Comparison of ENCODE assay signal across 8 cellular contexts in genomic region chr1:18951818-18952391, GRCh38. TPM values are rescaled to one million over a fixed set of nuclear protein-coding genes. Genes with fewer than 3 reads are reported as not detected.
DNase-seq lines count a peak whose midpoint lies in the region; ATAC-seq and TF ChIP-seq lines count a peak whose summit lies in the region.

No MANE protein-coding gene starts in this region.

- H3K27ac ChIP-seq in dorsolateral prefrontal cortex = peak overlapping the region in 52 of 59 donors; percentile 26 to 99 (median 87)

- intact Hi-C loops in activated CD4-positive, alpha-beta T cell treated with anti-CD3 and anti-CD28 coated beads for 36 hours (cut with DNase I, micrococcal nuclease) = loop anchor here (1.0 to 10.0 kb wide), 9 partner anchors 26 to 1515 kb away; partner anchors contain the start of genes ALDH4A1 (in 1 of the 2), CAPZB (in 1 of the 2) and RCC2 (in 1 of the 2)
- intact Hi-C loops in dorsolateral prefrontal cortex (cut with DNase I) = loop anchor here in 1 of 2 donors (10.0 kb wide), 1 partner anchor 47 kb away; the partner anchor contains the start of gene ALDH4A1

- POLR2A ChIA-PET in activated CD4-positive, alpha-beta T cell treated with anti-CD3 and anti-CD28 coated beads for 36 hours (lab: Charles Lee) = interaction anchor here (0.7 to 5.6 kb wide), 6 partner anchors 14 to 305 kb away, joined by 3 to 43 read pairs (median 4); no protein-coding TSS in a partner anchor

- H3K9me3 ChIP-seq in BE2C = no peaks in the 10 kb centered on the region

- H3K36me3 ChIP-seq in BE2C = no peaks in the 10 kb centered on the region

- H3K4me3 Mint-ChIP-seq in activated CD4-positive, alpha-beta T cell treated with anti-CD3 and anti-CD28 coated beads for 36 hours = peak overlapping the region; percentile 86

- H3K4me3 ChIP-seq in dorsolateral prefrontal cortex (peak overlapping the region in 2 of 59 donors; percentile 45 to 56), BE2C (ENCODE audit: low read depth, low read length) (no peak overlapping the region)

- peaks cover 75% of the 10 kb centered on the region for H3K4me1 Mint-ChIP-seq in activated CD4-positive, alpha-beta T cell treated with anti-CD3 and anti-CD28 coated beads for 36 hours

- H3K27me3 Mint-ChIP-seq in activated CD4-positive, alpha-beta T cell treated with anti-CD3 and anti-CD28 coated beads for 36 hours = no peaks in the 10 kb centered on the region

- TF ChIP-seq CTCF in GM13977 (IDR thresholded peaks at IDR 0.05; ENCODE audit: extremely low read depth, insufficient read depth, missing control alignments) (no peak), dorsolateral prefrontal cortex (IDR thresholded peaks at IDR 0.05 in 54 of 56, conservative IDR thresholded peaks at IDR 0.05 in 2 of 56; ENCODE audit: low read depth in 1 of 56, partially characterized antibody in 56 of 56) (no peak), BE2C (IDR thresholded peaks at IDR 0.05; ENCODE audit: low read depth, low read length) (no peak)

- in situ Hi-C loops in GM13977 (cut with MboI; ENCODE audit: low pct_unique_long_range_greater_than_20kb, low sequenced_read_pairs, unreplicated experiment) = no loop called here

- H3K36me3 Mint-ChIP-seq in activated CD4-positive, alpha-beta T cell treated with anti-CD3 and anti-CD28 coated beads for 36 hours (ENCODE audit: low read depth) = peaks cover 43% of the 10 kb centered on the region

- DNase-seq in GM13977 (ENCODE audit: low spot score) (peak; percentile 85), dorsolateral prefrontal cortex (no peak), islet precursor cell (no peak), NCI-H82 (lab: John Stamatoyannopoulos, UW) (no peak), BE2C (no peak)
- peak; percentile 94 for DNase-seq in activated CD4-positive, alpha-beta T cell treated with anti-CD3 and anti-CD28 coated beads for 36 hours
- DNase-seq in stimulated activated CD4-positive, alpha-beta T cell treated with anti-CD3 and anti-CD28 coated beads, Interleukin-12 subunit alpha, Interleukin-12 subunit beta, amount 100 ng/mL, for 4 hours = peak; percentile 54

- ATAC-seq in HG03066 (IDR thresholded peaks at IDR 0.05; ENCODE audit: low read depth, unreplicated experiment) = peak; percentile 43
- ATAC-seq in activated CD4-positive, alpha-beta T cell treated with anti-CD3 and anti-CD28 coated beads for 36 hours = peak; percentile 33

- H3K27ac Mint-ChIP-seq in activated CD4-positive, alpha-beta T cell treated with anti-CD3 and anti-CD28 coated beads for 36 hours = peak overlapping the region; percentile 92

- CTCF ChIA-PET in activated CD4-positive, alpha-beta T cell treated with anti-CD3 and anti-CD28 coated beads for 36 hours (lab: Charles Lee) = interaction anchor here (0.6 to 7.2 kb wide), 10 partner anchors 14 to 293 kb away, joined by 3 to 66 read pairs (median 4); partner anchors contain the start of gene ALDH4A1

- H3K4me1 ChIP-seq in BE2C = no peaks in the 10 kb centered on the region

- H3K27me3 ChIP-seq in dorsolateral prefrontal cortex (no peaks in the 10 kb centered on the region), BE2C (peaks cover 24% of the 10 kb centered on the region)

- H3K9me3 Mint-ChIP-seq in activated CD4-positive, alpha-beta T cell treated with anti-CD3 and anti-CD28 coated beads for 36 hours (ENCODE audit: low read depth) = no peaks in the 10 kb centered on the region

RNA-seq across cellular contexts. Expression of gene IFFO2, which starts 4.6 kb away (rescaled TPM):
- total RNA-seq in activated CD4-positive, alpha-beta T cell treated with anti-CD3 and anti-CD28 coated beads for 36 hours = 10 to 100 TPM; 48.3 to 62.7 TPM
- total RNA-seq in dorsolateral prefrontal cortex = 10 to 100 TPM; 15.3 to 36.0 (median 21.7) TPM
- 0.29 TPM for polyA plus RNA-seq in BE2C (2012; ENCODE audit: insufficient read depth, insufficient read length, low read depth)

RNA-seq across cellular contexts. Expression of gene ALDH4A1, which starts 49.5 kb away (rescaled TPM):
- 1 to 10 TPM; 4.4 to 5.8 TPM for total RNA-seq in activated CD4-positive, alpha-beta T cell treated with anti-CD3 and anti-CD28 coated beads for 36 hours
- total RNA-seq in dorsolateral prefrontal cortex = 100 to 1,000 TPM in 1 of 120 experiments, 10 to 100 TPM in 119; 16.8 to 112 (median 40.4) TPM
- 19.6 TPM for polyA plus RNA-seq in BE2C (2012; ENCODE audit: insufficient read depth, insufficient read length, low read depth)

Comparison
In these comparisons a context has a peak if more than half of its experiments do, and no peak if none do; other contexts are left out.
1. DNase-seq: peak in GM13977 (single experiment), activated CD4-positive, alpha-beta T cell treated with anti-CD3 and anti-CD28 coated beads for 36 hours (single experiment) and stimulated activated CD4-positive, alpha-beta T cell treated with anti-CD3 and anti-CD28 coated beads, Interleukin-12 subunit alpha, Interleukin-12 subunit beta, amount 100 ng/mL, for 4 hours (single experiment); none in dorsolateral prefrontal cortex (0 of 10), islet precursor cell (single experiment), NCI-H82 (single experiment) and BE2C (single experiment).